ENCODE assay signal across 8 cellular contexts in genomic region chr19:9205506-9206113, GRCh38. TPM values are rescaled to one million over a fixed set of nuclear protein-coding genes. Genes with fewer than 3 reads are reported as not detected.
DNase-seq lines count a peak whose midpoint lies in the region; ATAC-seq and TF ChIP-seq lines count a peak whose summit lies in the region.

No MANE protein-coding gene starts in this region.

- H3K9me3 ChIP-seq in esophagus squamous epithelium = no peaks in the 10 kb centered on the region

- H3K4me3 Mint-ChIP-seq in CD14-positive monocyte = peak overlapping the region; percentile 52 to 76
- H3K4me3 Mint-ChIP-seq in HFFc6 = peak overlapping the region; percentile 85
- H3K4me3 Mint-ChIP-seq in nephron progenitor cell = no peak overlapping the region
- peak overlapping the region; percentile 74 to 75 for H3K4me3 Mint-ChIP-seq in stimulated activated naive B cell treated with anti-CD40 and anti-IgM and Interleukin-4, amounts not matched to agents 10 μg/mL and 1 μg/mL and 100 μg/mL, for 72 hours

- no peaks in the 10 kb centered on the region for H3K36me3 Mint-ChIP-seq in CD14-positive monocyte
- H3K36me3 Mint-ChIP-seq in HFFc6 (ENCODE audit: low read depth) = no peaks in the 10 kb centered on the region
- H3K36me3 Mint-ChIP-seq in nephron progenitor cell (ENCODE audit: low read depth) = no peaks in the 10 kb centered on the region
- H3K36me3 Mint-ChIP-seq in stimulated activated naive B cell treated with anti-CD40 and anti-IgM and Interleukin-4, amounts not matched to agents 10 μg/mL and 1 μg/mL and 100 μg/mL, for 72 hours = no peaks in the 10 kb centered on the region

- ATAC-seq in stimulated activated naive B cell treated with anti-CD40 and anti-IgM and Interleukin-4, amounts not matched to agents 10 μg/mL and 1 μg/mL and 100 μg/mL, for 72 hours (replicated peaks) = peak; percentile 75 to 80
- ATAC-seq in HG03432 (IDR thresholded peaks at IDR 0.05; ENCODE audit: unreplicated experiment) = no peak

- DNase-seq in CD14-positive monocyte (ENCODE audit: low spot score) (peak; percentile 65), HFFc6 (peak; percentile 59), OCI-M1 (lab: John Stamatoyannopoulos, UW) (peak; percentile 93), esophagus squamous epithelium (lab: John Stamatoyannopoulos, UW) (no peak), nephron progenitor cell (peak; percentile 76)
- DNase-seq in activated T-cell treated with anti-CD3 and anti-CD28 coated beads, Interleukin-2, amount 50 U/mL, for 1 hour = peak; percentile 72
- DNase-seq in stimulated activated naive B cell treated with anti-CD40 and anti-IgM and Interleukin-4, amounts not matched to agents 10 μg/mL and 1 μg/mL and 100 μg/mL, for 72 hours = peak; percentile 57

- H3K9me3 Mint-ChIP-seq in CD14-positive monocyte (peaks cover 0 to 3% (median 0%) of the 10 kb centered on the region in 7 donors), HFFc6 (no peaks in the 10 kb centered on the region), nephron progenitor cell (peaks cover 25% of the 10 kb centered on the region)
- no peaks in the 10 kb centered on the region for H3K9me3 Mint-ChIP-seq in stimulated activated naive B cell treated with anti-CD40 and anti-IgM and Interleukin-4, amounts not matched to agents 10 μg/mL and 1 μg/mL and 100 μg/mL, for 72 hours

- peak overlapping the region in 2 of 4 donors; percentile 15 to 55 for H3K4me3 ChIP-seq in esophagus squamous epithelium

- H3K27me3 ChIP-seq in esophagus squamous epithelium = peaks cover 0 to 5% (median 0%) of the 10 kb centered on the region in 4 donors

- H3K36me3 ChIP-seq in esophagus squamous epithelium = no peaks in the 10 kb centered on the region

- H3K27ac ChIP-seq in esophagus squamous epithelium = no peak overlapping the region

- intact Hi-C loops in CD14-positive monocyte (cut with micrococcal nuclease) (loop anchor here (5.0 to 10.0 kb wide), 2 partner anchors 589 to 592 kb away; no protein-coding TSS in a partner anchor), esophagus squamous epithelium (cut with DNase I) (no loop called here)

- H3K4me1 Mint-ChIP-seq in CD14-positive monocyte (peaks cover 5% of the 10 kb centered on the region), HFFc6 (ENCODE audit: low read depth) (peaks cover 5% of the 10 kb centered on the region), nephron progenitor cell (no peaks in the 10 kb centered on the region)
- H3K4me1 Mint-ChIP-seq in stimulated activated naive B cell treated with anti-CD40 and anti-IgM and Interleukin-4, amounts not matched to agents 10 μg/mL and 1 μg/mL and 100 μg/mL, for 72 hours = peaks cover 4 to 9% of the 10 kb centered on the region in 2 donors

- peaks cover 0 to 4% (median 0%) of the 10 kb centered on the region in 3 donors for H3K4me1 ChIP-seq in esophagus squamous epithelium

- TF ChIP-seq CTCF in CD14-positive monocyte (IDR thresholded peaks at IDR 0.05) = peak; percentile 94
- TF ChIP-seq CTCF in HFFc6 (IDR thresholded peaks at IDR 0.05) = peak; percentile 94
- TF ChIP-seq CTCF in esophagus squamous epithelium (IDR thresholded peaks at IDR 0.05) = peak in 5 of 6 experiments; percentile 61 to 88 (median 79)
- TF ChIP-seq CTCF in nephron progenitor cell (IDR thresholded peaks at IDR 0.05) = peak; percentile 90

- H3K27ac Mint-ChIP-seq in CD14-positive monocyte = peak overlapping the region in 1 of 7 donors; percentile 33
- H3K27ac Mint-ChIP-seq in HFFc6 = no peak overlapping the region
- no peak overlapping the region for H3K27ac Mint-ChIP-seq in nephron progenitor cell
- H3K27ac Mint-ChIP-seq in stimulated activated naive B cell treated with anti-CD40 and anti-IgM and Interleukin-4, amounts not matched to agents 10 μg/mL and 1 μg/mL and 100 μg/mL, for 72 hours = peak overlapping the region; percentile 62

- H3K27me3 Mint-ChIP-seq in CD14-positive monocyte (ENCODE audit: low read depth in 3 of 3) = peaks cover 0 to 17% (median 7%) of the 10 kb centered on the region in 3 donors
- H3K27me3 Mint-ChIP-seq in HFFc6 (ENCODE audit: insufficient read depth) = peaks cover 10% of the 10 kb centered on the region
- H3K27me3 Mint-ChIP-seq in nephron progenitor cell (ENCODE audit: low read depth, poor library complexity) = peaks cover 6% of the 10 kb centered on the region
- peaks cover 8 to 13% of the 10 kb centered on the region in 2 donors for H3K27me3 Mint-ChIP-seq in stimulated activated naive B cell treated with anti-CD40 and anti-IgM and Interleukin-4, amounts not matched to agents 10 μg/mL and 1 μg/mL and 100 μg/mL, for 72 hours

- 31 to 54% methylated on average over 5 to 13 of the region's 13 CpGs for WGBS in esophagus squamous epithelium, 2 donors

- TF ChIP-seq POLR2A in esophagus squamous epithelium (IDR thresholded peaks at IDR 0.05) = no peak

RNA-seq across cellular contexts. Expression of gene OR7D4, which starts 13.8 kb away (rescaled TPM):
- not detected for polyA plus RNA-seq in CD14-positive monocyte
- not detected for total RNA-seq in HFFc6 (2021; fragmentation: NEBNext Ultra II Directional; extraction: Animal tissue kit (Norgen Biotek cat#: 25700))
- total RNA-seq in esophagus squamous epithelium = not detected

RNA-seq across cellular contexts. Expression of gene OR7D2, which starts 26.8 kb away (rescaled TPM):
- not detected for polyA plus RNA-seq in CD14-positive monocyte
- total RNA-seq in HFFc6 (2021; fragmentation: NEBNext Ultra II Directional; extraction: Animal tissue kit (Norgen Biotek cat#: 25700)) = not detected
- under 1 TPM in 1 of 4 donors, not detected in 3; 0.59 TPM for total RNA-seq in esophagus squamous epithelium

RNA-seq across cellular contexts. Expression of gene OR7E24, which starts 45.1 kb away (rescaled TPM):
- not detected for polyA plus RNA-seq in CD14-positive monocyte
- not detected for total RNA-seq in HFFc6 (2021; fragmentation: NEBNext Ultra II Directional; extraction: Animal tissue kit (Norgen Biotek cat#: 25700))
- not detected for total RNA-seq in esophagus squamous epithelium
